8 cellular contexts compared by ENCODE assay signal in the genomic region with DNA sequence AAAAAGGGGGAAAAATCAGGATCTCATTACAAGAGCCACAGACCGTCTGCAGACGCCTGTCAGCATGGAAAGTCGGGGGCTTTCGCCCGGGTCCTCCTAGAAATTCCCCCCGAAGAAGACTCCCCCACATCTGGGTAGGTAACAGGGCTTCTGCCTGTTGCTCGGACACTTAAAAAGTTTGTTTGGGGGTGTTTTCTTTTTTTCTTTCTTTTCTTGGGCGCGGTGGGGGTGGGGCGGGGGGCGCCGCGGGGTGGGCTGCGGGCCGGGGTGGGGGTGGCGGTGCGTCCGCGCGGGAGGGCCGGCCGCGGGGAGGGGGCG. TPM values are rescaled to one million over a fixed set of nuclear protein-coding genes. Genes with fewer than 3 reads are reported as not detected.
DNase-seq lines count a peak whose midpoint lies in the region; ATAC-seq, FAIRE-seq and TF ChIP-seq lines count a peak whose summit lies in the region.

No MANE protein-coding gene starts in this region.

- no peak overlapping the region for H2AK5ac ChIP-seq in H9 (ENCODE audit: insufficient read length, low read length)

- H3K4me1 Mint-ChIP-seq in Calu3 (ENCODE audit: low read depth, unreplicated experiment) (peaks cover 37% of the 10 kb centered on the region), H9 (peaks cover 11 to 14% of the 10 kb centered on the region in 2 experiments), activated B cell treated with CpG ODN at 0.5 μM for 24 hours (peaks cover 76% of the 10 kb centered on the region)

- H2AFZ ChIP-seq in H9 (ENCODE audit: low read length) (no peak overlapping the region), keratinocyte (ENCODE audit: control insufficient read depth, low read length) (no peak overlapping the region)

- H3K9ac ChIP-seq in H9 (ENCODE audit: extremely low read depth, insufficient read length, low read length) = peak overlapping the region; percentile 44
- H3K9ac ChIP-seq in keratinocyte (ENCODE audit: control insufficient read depth, extremely low read depth, insufficient read depth, low read length) = peak overlapping the region; percentile 96

- no peaks in the 10 kb centered on the region for H3K4me1 ChIP-seq in H9 (ENCODE audit: insufficient read depth, low read length)
- H3K4me1 ChIP-seq in keratinocyte (ENCODE audit: control insufficient read depth, extremely low read depth, insufficient read depth, low read length) = peaks cover 26% of the 10 kb centered on the region
- peaks cover 5 to 22% of the 10 kb centered on the region in 2 donors for H3K4me1 ChIP-seq in thyroid gland

- H3K4me3 Mint-ChIP-seq in Calu3 (ENCODE audit: low read depth, unreplicated experiment) (peak overlapping the region; percentile 85), H9 (peak overlapping the region; percentile 86 to 98), activated B cell treated with CpG ODN at 0.5 μM for 24 hours (peak overlapping the region; percentile 92)

- H3K4ac ChIP-seq in H9 (ENCODE audit: low read depth, low read length) = no peak overlapping the region

- no peak overlapping the region for H4K8ac ChIP-seq in H9 (replicated peaks; ENCODE audit: insufficient read length, low read depth, low read length)

- peaks cover 13% of the 10 kb centered on the region for H3K23me2 ChIP-seq in H9 (ENCODE audit: insufficient read length, low read depth, low read length, poor library complexity, severe bottlenecking)

- H2BK120ac ChIP-seq in H9 (ENCODE audit: low read depth, low read length, poor library complexity, severe bottlenecking) = no peak overlapping the region

- peak overlapping the region; percentile 79 for H3K4me2 ChIP-seq in H9 (ENCODE audit: insufficient read depth, insufficient read length, low read length)
- no peak overlapping the region for H3K4me2 ChIP-seq in keratinocyte (ENCODE audit: control insufficient read depth, extremely low read depth, insufficient read depth, low read depth, low read length)

- no CpG with 5 or more reads among the region's 24 CpGs for WGBS in H9 (ENCODE audit: extremely low coverage, insufficient read length, low lambda C conversion rate)
- 0 to 1% methylated on average over 9 to 12 of the region's 24 CpGs for WGBS in thyroid gland, 2 donors

- H3K36me3 Mint-ChIP-seq in Calu3 (ENCODE audit: insufficient read depth, unreplicated experiment) (peaks cover 45% of the 10 kb centered on the region), H9 (ENCODE audit: insufficient read depth in 1 of 3, low read depth in 3 of 3) (no peaks in the 10 kb centered on the region), activated B cell treated with CpG ODN at 0.5 μM for 24 hours (ENCODE audit: low read depth) (peaks cover 15% of the 10 kb centered on the region)

- H3K27me3 ChIP-seq in H9 (ENCODE audit: insufficient read depth, low read length) (no peaks in the 10 kb centered on the region), keratinocyte (ENCODE audit: control insufficient read depth, extremely low read depth, insufficient read depth, low read length) (no peaks in the 10 kb centered on the region), thyroid gland (no peaks in the 10 kb centered on the region)

- no peak overlapping the region for H4K5ac ChIP-seq in H9 (ENCODE audit: insufficient read length, low read depth, low read length)

- H3K9me3 Mint-ChIP-seq in Calu3 (ENCODE audit: low read depth, unreplicated experiment) (no peaks in the 10 kb centered on the region), H9 (no peaks in the 10 kb centered on the region; a peak in 1 of 5 replicates), activated B cell treated with CpG ODN at 0.5 μM for 24 hours (no peaks in the 10 kb centered on the region)

- BruUV-seq in Calu3 (replicated peaks; lab: Mats Ljungman, UMichigan) = no TSS peak

- no peak overlapping the region for H3K18ac ChIP-seq in H9 (ENCODE audit: insufficient read length, low read depth, low read length)

- DNase-seq in Calu3 = no peak
- DNase-seq in H9 = no peak
- DNase-seq in activated B cell treated with CpG ODN at 0.5 μM for 24 hours = no peak
- DNase-seq in keratinocyte (ENCODE audit: low read depth, low spot score) = no peak
- no peak for DNase-seq in thyroid gland
- no peak for DNase-seq in SIG-M5 (lab: John Stamatoyannopoulos, UW)
- DNase-seq in NCI-H524 (lab: John Stamatoyannopoulos, UW) = no peak
- DNase-seq in activated gamma-delta T cell (lab: John Stamatoyannopoulos, UW) = no peak

- H3K27me3 Mint-ChIP-seq in Calu3 (ENCODE audit: unreplicated experiment) (no peaks in the 10 kb centered on the region), H9 (ENCODE audit: low read depth) (peaks cover 18% of the 10 kb centered on the region), activated B cell treated with CpG ODN at 0.5 μM for 24 hours (no peaks in the 10 kb centered on the region)

- no peak overlapping the region for H2BK20ac ChIP-seq in H9 (ENCODE audit: low read depth, low read length, poor library complexity, severe bottlenecking)

- H4K20me1 ChIP-seq in H9 (ENCODE audit: control insufficient read depth, insufficient read depth, insufficient read length) = no peaks in the 10 kb centered on the region
- H4K20me1 ChIP-seq in keratinocyte (ENCODE audit: control insufficient read depth, extremely low read depth, insufficient read depth, low read length) = no peaks in the 10 kb centered on the region

- H3K14ac ChIP-seq in H9 (ENCODE audit: insufficient read depth, low read length) = no peak overlapping the region

- TF ChIP-seq CTCF in Calu3 (IDR thresholded peaks at IDR 0.05; ENCODE audit: unreplicated experiment) (no peak), H9 (conservative IDR thresholded peaks at IDR 0.05) (no peak), activated B cell treated with CpG ODN at 0.5 μM for 24 hours (IDR thresholded peaks at IDR 0.05) (no peak), keratinocyte (optimal IDR thresholded peaks at IDR 0.05 in 1 of 3, IDR thresholded peaks at IDR 0.05 in 1 of 3, conservative IDR thresholded peaks at IDR 0.05 in 1 of 3; ENCODE audit: extremely low read depth in 1 of 3, insufficient read depth in 2 of 3, low read length in 3 of 3) (no peak), thyroid gland (IDR thresholded peaks at IDR 0.05) (no peak)

- peak; percentile 6 for ATAC-seq in activated B cell treated with CpG ODN at 0.5 μM for 24 hours (ENCODE audit: low read depth)

- H3K23ac ChIP-seq in H9 (ENCODE audit: insufficient read length, low read depth, low read length) = no peak overlapping the region

- no peak overlapping the region for H2BK12ac ChIP-seq in H9 (ENCODE audit: insufficient read length, low read depth, low read length)

- no peak overlapping the region for H3K56ac ChIP-seq in H9 (ENCODE audit: insufficient read length, low read depth, low read length)

- H3K27ac ChIP-seq in H9 (ENCODE audit: insufficient read length, low read depth, low read length) (no peak overlapping the region), keratinocyte (ENCODE audit: control insufficient read depth, insufficient read depth, low read length) (peak overlapping the region; percentile 99), thyroid gland (peak overlapping the region in 2 of 3 donors; percentile 63 to 69)

- intact Hi-C loops in Calu3 (cut with micrococcal nuclease; ENCODE audit: unreplicated experiment) = no loop called here
- intact Hi-C loops in activated B cell treated with CpG ODN at 0.5 μM for 24 hours (cut with micrococcal nuclease) = loop anchor here (2.0 to 10.0 kb wide), 3 partner anchors 206 to 620 kb away; a partner anchor contains a TSS
- intact Hi-C loops in thyroid gland (cut with DNase I) = no loop called here

- no peaks in the 10 kb centered on the region for H3K36me3 ChIP-seq in keratinocyte (ENCODE audit: control insufficient read depth in 2 of 2, extremely low read depth in 1 of 2, insufficient read depth in 2 of 2, low read length in 2 of 2)
- H3K36me3 ChIP-seq in thyroid gland = no peaks in the 10 kb centered on the region

- no peak for FAIRE-seq in keratinocyte (lab: Jason Lieb, UNC)

- H3K27ac Mint-ChIP-seq in Calu3 (ENCODE audit: unreplicated experiment) = peak overlapping the region; percentile 89
- H3K27ac Mint-ChIP-seq in H9 = no peak overlapping the region
- peak overlapping the region; percentile 93 for H3K27ac Mint-ChIP-seq in activated B cell treated with CpG ODN at 0.5 μM for 24 hours

- dilution Hi-C loops in keratinocyte (cut with MboI; ENCODE audit: extremely low pct_ligation_motif_present, low sequenced_read_pairs) = no loop called here

- H3K79me1 ChIP-seq in H9 (ENCODE audit: insufficient read depth, low read depth, low read length, poor library complexity, severe bottlenecking) = no peaks in the 10 kb centered on the region

- TF ChIP-seq POLR2A in thyroid gland (IDR thresholded peaks at IDR 0.05) = no peak

- CTCF ChIA-PET in Calu3 (lab: Charles Lee) = interaction anchor here (1.3 kb wide), 1 partner anchor 121 kb away, joined by 3 read pairs; no protein-coding TSS in a partner anchor
- CTCF ChIA-PET in activated B cell treated with CpG ODN at 0.5 μM for 24 hours (lab: Charles Lee) = interaction anchor here (1.8 kb wide), 1 partner anchor 21 kb away, joined by 12 read pairs; no protein-coding TSS in a partner anchor

- H3K9me1 ChIP-seq in keratinocyte (ENCODE audit: control insufficient read depth, extremely low read depth, insufficient read depth, low read length) = no peaks in the 10 kb centered on the region

- POLR2A ChIA-PET in activated B cell treated with CpG ODN at 0.5 μM for 24 hours (lab: Charles Lee) = interaction anchor here (1.5 to 7.9 kb wide), 7 partner anchors 13 to 206 kb away, joined by 3 to 174 read pairs (median 13); a partner anchor contains a TSS

- no peak overlapping the region for H2BK15ac ChIP-seq in H9 (ENCODE audit: low read depth, low read length)

- no peak overlapping the region for H4K91ac ChIP-seq in H9 (ENCODE audit: insufficient read length, low read depth, low read length)

- H3K79me2 ChIP-seq in H9 (ENCODE audit: insufficient read depth, low read length) (0 out of 2 replicates have a peak, but pooled peaks cover 1% of the 10 kb centered on the region), keratinocyte (ENCODE audit: control insufficient read depth, insufficient read depth, low read length) (peaks cover 34% of the 10 kb centered on the region)

- H3K9me3 ChIP-seq in H9 (ENCODE audit: control insufficient read depth, low read depth, low read length) = no peaks in the 10 kb centered on the region
- no peaks in the 10 kb centered on the region for H3K9me3 ChIP-seq in keratinocyte (ENCODE audit: control insufficient read depth, low read depth, low read length)
- H3K9me3 ChIP-seq in thyroid gland = no peaks in the 10 kb centered on the region

- H3K4me3 ChIP-seq in keratinocyte (ENCODE audit: control insufficient read depth in 2 of 3, extremely low read depth in 1 of 3, insufficient read depth in 2 of 3, low read depth in 1 of 3, low read length in 3 of 3) (peak overlapping the region; percentile 67 to 96 (median 92)), thyroid gland (replicated peaks in 1 of 3) (peak overlapping the region in 2 of 3 donors; percentile 70 to 80)

- H3T11ph ChIP-seq in H9 (ENCODE audit: low read length) = no peak overlapping the region

- no peak overlapping the region for H2BK5ac ChIP-seq in H9 (ENCODE audit: insufficient read length, low read length)

RNA-seq across cellular contexts. Expression of a gene that starts 0.4 kb away (rescaled TPM):
- total RNA-seq in Calu3 (2022) (25.6 and 34.1 TPM in 2 replicates), H9 (2021) (9.4 and 10.1 TPM in 2 replicates), activated B cell treated with CpG ODN at 0.5 μM for 24 hours (59.9 and 60.8 TPM in 2 replicates), thyroid gland (10 to 100 TPM; 19.8 to 55.4 (median 31.8) TPM)
- polyA plus RNA-seq in keratinocyte = 14.4 to 47.6 TPM (median 28.2 TPM) in 3 replicates
- 89.5 TPM for polyA plus RNA-seq in keratinocyte (2011; ENCODE audit: low read depth)
- 26.6 and 31.6 TPM in 2 replicates for polyA plus RNA-seq in keratinocyte (2011; cell fraction: cytosol; rRNA removed)
- 24.7 and 26.1 TPM in 2 replicates for polyA plus RNA-seq in keratinocyte (2011; cell fraction: nucleus; rRNA removed)
- polyA plus RNA-seq in keratinocyte (2012; ENCODE audit: low replicate concordance) = 21.3 and 54.2 TPM in 2 replicates
- polyA minus RNA-seq in keratinocyte = 24.4 to 89.6 TPM (median 26.2 TPM) in 3 replicates
- polyA minus RNA-seq in keratinocyte (2011; cell fraction: cytosol; rRNA and poly(A)+ RNA removed) = 32.6 TPM
- polyA minus RNA-seq in keratinocyte (2011; cell fraction: nucleus; rRNA and poly(A)+ RNA removed) = 14.0 and 17.8 TPM in 2 replicates

Comparison
In these comparisons a context has a peak if more than half of its experiments do, and no peak if none do; other contexts are left out.
1. H3K27ac Mint-ChIP-seq: peak in Calu3 (single experiment) and activated B cell treated with CpG ODN at 0.5 μM for 24 hours (single experiment); none in H9 (0 of 3).
2. Peak in every context shown above with its lines, with median percentiles within 50 percentile points of each other: H3K4me3 Mint-ChIP-seq.